Comparison of ENCODE assay signal across 13 cellular contexts in the genomic region with DNA sequence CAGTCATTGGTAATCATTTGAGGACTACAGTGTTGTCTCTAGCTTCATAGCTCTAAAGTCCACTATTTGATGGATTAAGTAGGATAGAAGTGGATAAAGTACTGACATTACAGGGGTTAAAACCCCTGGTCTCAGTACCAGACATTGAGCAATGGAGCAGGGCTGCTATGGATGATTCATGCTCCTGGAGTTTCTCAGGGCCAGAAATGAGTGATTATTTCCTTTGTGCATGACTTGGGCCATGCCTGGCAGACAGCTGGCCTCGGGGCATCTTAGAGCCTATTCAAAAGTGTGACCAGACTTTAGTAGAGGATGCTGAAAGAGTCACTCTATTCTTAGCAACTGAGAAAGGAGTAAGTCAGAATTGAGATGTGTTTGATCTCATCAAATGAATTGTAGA.
DNase-seq lines count a peak whose midpoint lies in the region; ATAC-seq, FAIRE-seq and TF ChIP-seq lines count a peak whose summit lies in the region.
"Had no signal": no experiment of that assay in that cellular context is flagged by ENCODE, and none has a peak within 500 bp of the region (broad histone marks: within the 10 kb centered on the region; RNA-seq: fewer than 3 reads in every experiment).

No MANE protein-coding gene starts in this region.

- POLR2A ChIA-PET in A673 (lab: Charles Lee; ENCODE audit: low non-redundant PET) = no interaction called here
- POLR2A ChIA-PET in naive thymus-derived CD8-positive, alpha-beta T cell (lab: Charles Lee) = no interaction called here

- no peaks in the 10 kb centered on the region for H3K36me3 ChIP-seq in BE2C
- no peaks in the 10 kb centered on the region for H3K36me3 ChIP-seq in bronchial epithelial cell (ENCODE audit: control insufficient read depth, insufficient read depth, low read length)
- no peaks in the 10 kb centered on the region for H3K36me3 ChIP-seq in A673 (ENCODE audit: insufficient read depth, low read length, poor library complexity, severe bottlenecking)

- H3K4me1 ChIP-seq in BE2C = no peaks in the 10 kb centered on the region
- H3K4me1 ChIP-seq in A673 (ENCODE audit: insufficient read depth, low read length, poor library complexity, severe bottlenecking) = no peaks in the 10 kb centered on the region

- DNase-seq in BE2C = peak; percentile 54
- peak; percentile 95 for DNase-seq in LHCN-M2 (ENCODE audit: low read depth)
- DNase-seq in bronchial epithelial cell (ENCODE audit: low read depth) = peak; percentile 95
- peak; percentile 84 for DNase-seq in kidney tubule cell (ENCODE audit: low spot score)
- no peak for DNase-seq in A673 (ENCODE audit: low spot score)
- DNase-seq in naive thymus-derived CD8-positive, alpha-beta T cell = no peak
- DNase-seq in activated T-cell treated with anti-CD3 and anti-CD28 coated beads, Interleukin-2, amount 50 U/mL, for 1 hour = no peak
- DNase-seq in NCI-H526 (lab: John Stamatoyannopoulos, UW) = no peak
- DNase-seq: activated CD4-positive, alpha-beta T cell treated with anti-CD3 and anti-CD28 coated beads for 1 hour; activated naive CD4-positive, alpha-beta T cell; effector CD8-positive, alpha-beta T cell; NCI-H2081 treated with DMSO at 0.1 percent for 48 hours; nephron progenitor cell had no signal

- TF ChIP-seq CTCF in BE2C (IDR thresholded peaks at IDR 0.05; ENCODE audit: low read depth, low read length) (no peak), bronchial epithelial cell (IDR thresholded peaks at IDR 0.05; ENCODE audit: insufficient read depth, low read length, severe bottlenecking) (no peak), A673 (conservative IDR thresholded peaks at IDR 0.05; ENCODE audit: low read depth, low read length) (no peak)

- H3K4me3 Mint-ChIP-seq in naive thymus-derived CD8-positive, alpha-beta T cell = no peak overlapping the region
- H3K4me3 Mint-ChIP-seq: nephron progenitor cell had no signal

- H3K27ac ChIP-seq in A673 (ENCODE audit: low read depth, low read length, poor library complexity, severe bottlenecking) = no peak overlapping the region

- FAIRE-seq in bronchial epithelial cell (lab: Jason Lieb, UNC) = peak; percentile 83

- H3K27me3 ChIP-seq in BE2C (no peaks in the 10 kb centered on the region), bronchial epithelial cell (ENCODE audit: control insufficient read depth, insufficient read depth, low read length) (no peaks in the 10 kb centered on the region), A673 (replicated peaks; ENCODE audit: insufficient read depth, low read depth, low read length, poor library complexity) (peaks cover 17% of the 10 kb centered on the region)

- no peaks in the 10 kb centered on the region for H3K4me1 Mint-ChIP-seq in naive thymus-derived CD8-positive, alpha-beta T cell
- H3K4me1 Mint-ChIP-seq: nephron progenitor cell had no signal

- CTCF ChIA-PET in A673 (lab: Charles Lee) = no interaction called here

- H3K9me3 ChIP-seq in BE2C (no peaks in the 10 kb centered on the region), A673 (ENCODE audit: low read depth, low read length, poor library complexity, severe bottlenecking) (no peaks in the 10 kb centered on the region)

- H3K9me3 Mint-ChIP-seq in naive thymus-derived CD8-positive, alpha-beta T cell = peaks cover 0 to 7% (median 0%) of the 10 kb centered on the region in 9 donors

- H3K4me3 ChIP-seq in BE2C (ENCODE audit: low read depth, low read length) = no peak overlapping the region
- H3K4me3 ChIP-seq in bronchial epithelial cell (ENCODE audit: low read depth, low read length) = no peak overlapping the region
- H3K4me3 ChIP-seq in A673 (ENCODE audit: low read depth, low read length, poor library complexity, severe bottlenecking) = no peak overlapping the region

- H3K27me3 Mint-ChIP-seq in naive thymus-derived CD8-positive, alpha-beta T cell = peaks cover 0 to 2% (median 0%) of the 10 kb centered on the region in 5 donors

- intact Hi-C loops in A673 (cut with micrococcal nuclease; ENCODE audit: unreplicated experiment) = no loop called here

- no peak for ATAC-seq in naive thymus-derived CD8-positive, alpha-beta T cell

- H3K36me3 Mint-ChIP-seq in naive thymus-derived CD8-positive, alpha-beta T cell = no peaks in the 10 kb centered on the region

- no TSS peak for BruUV-seq in A673 (replicated peaks; lab: Mats Ljungman, UMichigan)

- no peak overlapping the region for H3K27ac Mint-ChIP-seq in naive thymus-derived CD8-positive, alpha-beta T cell
- H3K27ac Mint-ChIP-seq: nephron progenitor cell had no signal

Comparison
In these comparisons a context has a peak if more than half of its experiments do, and no peak if none do; other contexts are left out.
1. DNase-seq: peak in BE2C (single experiment), LHCN-M2 (single experiment), bronchial epithelial cell (single experiment) and kidney tubule cell (single experiment); none in A673 (single experiment), naive thymus-derived CD8-positive, alpha-beta T cell (0 of 10), activated T-cell treated with anti-CD3 and anti-CD28 coated beads, Interleukin-2, amount 50 U/mL, for 1 hour (single experiment) and NCI-H526 (0 of 2).